ENCODE assay signal across 9 cellular contexts in the genomic region with DNA sequence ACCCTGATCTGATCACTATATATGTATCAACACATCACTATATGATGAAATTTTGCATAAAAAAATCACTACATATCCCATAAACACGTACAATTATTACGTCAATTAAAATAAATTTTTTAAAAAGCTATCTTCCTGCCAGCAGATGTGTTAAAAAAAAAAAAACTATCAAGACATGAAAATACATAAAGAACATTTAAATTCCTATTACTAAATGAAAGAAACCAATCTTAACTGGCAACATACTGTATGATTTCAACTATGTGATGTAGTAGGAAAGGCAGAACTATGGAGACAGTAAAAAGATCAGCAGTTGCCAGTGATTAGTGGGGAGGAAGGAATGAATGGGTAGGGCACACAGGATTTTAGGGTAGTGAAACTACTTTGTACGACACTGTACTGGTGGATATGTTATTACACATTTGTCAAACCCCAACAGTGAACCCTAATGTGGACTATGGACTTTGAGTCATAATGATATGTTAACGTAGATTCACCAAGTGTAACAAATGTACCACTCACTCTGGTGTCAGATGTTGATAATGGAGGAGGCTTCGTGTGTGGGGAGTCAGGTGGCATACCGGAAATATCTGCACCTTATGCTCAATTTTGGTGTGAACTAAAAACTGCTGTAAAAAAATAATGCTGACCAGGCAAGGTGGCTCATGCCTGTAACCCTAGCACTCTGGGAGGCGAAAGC. TPM values are rescaled to one million over a fixed set of nuclear protein-coding genes. Genes with fewer than 3 reads are reported as not detected.
DNase-seq lines count a peak whose midpoint lies in the region; ATAC-seq, FAIRE-seq and TF ChIP-seq lines count a peak whose summit lies in the region.
"Had no signal": no experiment of that assay in that cellular context is flagged by ENCODE, and none has a peak within 500 bp of the region (broad histone marks: within the 10 kb centered on the region; RNA-seq: fewer than 3 reads in every experiment).

No MANE protein-coding gene starts in this region.

- H3K27me3 ChIP-seq in Karpas-422 (ENCODE audit: low read length) (no peaks in the 10 kb centered on the region), ascending aorta (no peaks in the 10 kb centered on the region)

- peaks cover 99% of the 10 kb centered on the region for H3K79me2 ChIP-seq in Karpas-422 (ENCODE audit: low read length)

- H3K9me3 Mint-ChIP-seq in T-cell: peaks cover 0 to 4% (median 3%) of the 10 kb centered on the region in 3 donors

- H3K4me3 ChIP-seq in Karpas-422 (ENCODE audit: low read length) (peak overlapping the region; percentile 34), ascending aorta (no peak overlapping the region)

- FAIRE-seq in GM18507 (lab: Jason Lieb, UNC): peak; percentile 92
- FAIRE-seq: TTC549 had no signal

- CTCF ChIA-PET in T-cell (lab: Charles Lee): interaction anchor here in 1 of 2 donors (0.8 to 1.3 kb wide), 2 partner anchors 13 to 17 kb away, joined by 3 to 4 read pairs; no protein-coding TSS in a partner anchor

- no peak overlapping the region for H2AFZ ChIP-seq in Karpas-422 (ENCODE audit: low read length)

- H3K36me3 ChIP-seq in Karpas-422 (ENCODE audit: insufficient read depth, low read length) (no peaks in the 10 kb centered on the region), ascending aorta (no peaks in the 10 kb centered on the region)

- H3K9ac ChIP-seq in Karpas-422 (ENCODE audit: low read length): peak overlapping the region; percentile 44

- no peaks in the 10 kb centered on the region for H3K27me3 Mint-ChIP-seq in T-cell

- H3K4me1 Mint-ChIP-seq in T-cell: peaks cover 61 to 74% (median 73%) of the 10 kb centered on the region in 3 donors

- peak overlapping the region; percentile 66 for H3K4me2 ChIP-seq in Karpas-422 (ENCODE audit: low read depth, low read length, poor library complexity, severe bottlenecking)

- intact Hi-C loops in left colon (cut with DNase I, micrococcal nuclease) (no loop called here), ascending aorta (cut with DNase I) (no loop called here)

- H3K9me3 ChIP-seq in Karpas-422 (ENCODE audit: low read length): no peaks in the 10 kb centered on the region
- no peaks in the 10 kb centered on the region for H3K9me3 ChIP-seq in ascending aorta

- H3K27ac Mint-ChIP-seq in T-cell: no peak overlapping the region

- TF ChIP-seq CTCF in ascending aorta (IDR thresholded peaks at IDR 0.05): no peak

- H4K20me1 ChIP-seq in Karpas-422 (ENCODE audit: insufficient read depth, low read depth, low read length): peaks cover 11% of the 10 kb centered on the region

- DNase-seq in GM18507 (ENCODE audit: extremely low spot score, insufficient read length, low read depth): no peak
- DNase-seq in Karpas-422: peak; percentile 90
- DNase-seq in left colon: no peak
- DNase-seq in cerebellar nuclear complex (lab: John Stamatoyannopoulos, UW): no peak
- no peak for DNase-seq in ascending aorta (ENCODE audit: low spot score in 2 of 2)
- DNase-seq in GF-D8 (lab: John Stamatoyannopoulos, UW): no peak
- DNase-seq in T-cell: no peak

- POLR2A ChIA-PET in T-cell (lab: Charles Lee): interaction anchor here in 1 of 2 donors (0.6 kb wide), 1 partner anchor 100 kb away, joined by 7 read pairs; no protein-coding TSS in a partner anchor

- H3K27ac ChIP-seq in Karpas-422 (ENCODE audit: low read length): peak overlapping the region; percentile 93
- no peak overlapping the region for H3K27ac ChIP-seq in ascending aorta

- H3K4me3 Mint-ChIP-seq in T-cell: peak overlapping the region in 1 of 3 donors; percentile 12

- no peaks in the 10 kb centered on the region for H3K9me2 ChIP-seq in Karpas-422 (replicated peaks; ENCODE audit: insufficient read depth, low read length)

- H3K4me1 ChIP-seq in Karpas-422 (ENCODE audit: low read length) (peaks cover 95% of the 10 kb centered on the region), ascending aorta (peaks cover 0 to 16% of the 10 kb centered on the region in 2 donors)

- peak; percentile 74 for ATAC-seq in GM21737 (IDR thresholded peaks at IDR 0.05; ENCODE audit: unreplicated experiment)
- ATAC-seq in left colon: peak; percentile 94
- no peak for ATAC-seq in T-cell (replicated peaks in 1 of 4)

- peaks cover 27% of the 10 kb centered on the region for H3K36me3 Mint-ChIP-seq in T-cell

RNA-seq across cellular contexts. Expression of a gene that starts 27.4 kb away (rescaled TPM):
- total RNA-seq in Karpas-422 (2014; rRNA removed; shearing (Covaris generic); ENCODE audit: low replicate concordance): 235 and 376 TPM in 2 replicates
- total RNA-seq in left colon (10 to 100 TPM; 81.3 to 89.0 TPM), ascending aorta (59.3 TPM), T-cell (100 to 1,000 TPM; 118 to 193 (median 132) TPM)

Comparison
In these comparisons a context has a peak if more than half of its experiments do, and no peak if none do; other contexts are left out.
1. ATAC-seq: peak in GM21737 (single experiment) and left colon (single experiment); none in T-cell (0 of 4).